10 cellular contexts compared by ENCODE assay signal in the genomic region with DNA sequence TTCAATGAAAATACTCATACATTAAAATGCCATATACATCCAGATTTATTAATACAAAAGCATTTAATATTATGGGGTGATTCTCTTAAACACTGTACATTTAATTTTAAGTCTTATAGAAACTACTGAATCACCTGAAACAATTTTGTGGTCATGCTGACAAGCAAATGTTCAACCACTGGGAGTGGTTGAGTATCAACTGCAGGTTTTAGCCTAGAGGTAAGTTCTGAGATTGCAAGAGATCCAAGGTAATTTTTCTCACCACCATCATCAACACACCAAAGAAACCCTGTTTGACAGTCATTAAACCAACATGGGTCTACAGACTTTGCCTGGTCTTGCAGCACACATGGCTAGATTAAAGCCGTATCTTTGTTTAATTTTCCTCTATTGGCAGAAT.
DNase-seq lines count a peak whose midpoint lies in the region; ATAC-seq and TF ChIP-seq lines count a peak whose summit lies in the region.
"Had no signal": no experiment of that assay in that cellular context is flagged by ENCODE, and none has a peak within 500 bp of the region (broad histone marks: within the 10 kb centered on the region; RNA-seq: fewer than 3 reads in every experiment).

No MANE protein-coding gene starts in this region.

- CTCF ChIA-PET in HCT116 (lab: Charles Lee): no interaction called here

- no peaks in the 10 kb centered on the region for H3K9me2 ChIP-seq in HCT116 (ENCODE audit: insufficient read depth)

- H3K27me3 ChIP-seq in HCT116 (ENCODE audit: insufficient read depth, low read length): peaks cover 33% of the 10 kb centered on the region
- H3K27me3 ChIP-seq: SJCRH30 had no signal

- peak; percentile 43 to 57 for ATAC-seq in activated T-cell treated with anti-CD3 and anti-CD28 coated beads, Interleukin-2, amount 50 U/mL, for 4 hours
- ATAC-seq in HCT116: peak; percentile 50; the same call in 1 of the 2 replicates

- TF ChIP-seq CTCF in HCT116 (IDR thresholded peaks at IDR 0.05 in 2 of 3, conservative IDR thresholded peaks at IDR 0.05 in 1 of 3; ENCODE audit: borderline replicate concordance in 1 of 3, insufficient read depth in 1 of 3, low read depth in 2 of 3, low read length in 2 of 3) (peak in 2 of 3 experiments; percentile 11 to 19; a peak in 1 of 6 replicates), progenitor cell of endocrine pancreas (IDR thresholded peaks at IDR 0.05; ENCODE audit: unreplicated experiment) (peak; percentile 26)

- POLR2A ChIA-PET in HCT116 (lab: Charles Lee): no interaction called here

- no peak for DNase-seq in activated T-cell treated with anti-CD3 and anti-CD28 coated beads, Interleukin-2, amount 50 U/mL, for 4 hours
- no peak for DNase-seq in activated T-cell treated with anti-CD3 and anti-CD28 coated beads, Interleukin-2, amount 50 U/mL, for 24 hours
- no peak for DNase-seq in HCT116 (ENCODE audit: low read depth, low spot score)
- peak; percentile 42 for DNase-seq in NAMALWA (ENCODE audit: low spot score)
- DNase-seq in progenitor cell of endocrine pancreas (ENCODE audit: low spot score, unreplicated experiment): no peak
- DNase-seq in NCI-H1436 treated with DMSO at 0.1 percent for 48 hours (lab: John Stamatoyannopoulos, UW): no peak
- no peak for DNase-seq in hippocampal formation (lab: John Stamatoyannopoulos, UW)
- DNase-seq in GOT3 (lab: John Stamatoyannopoulos, UW): no peak
- DNase-seq: NCI-H1048, SJCRH30 had no signal

- no peak for TF ChIP-seq RAD21 in HCT116 (IDR thresholded peaks at IDR 0.05; ENCODE audit: low read depth)

- no peak overlapping the region for H3K4me3 Mint-ChIP-seq in activated T-cell treated with anti-CD3 and anti-CD28 coated beads, Interleukin-2, amount 50 U/mL, for 4 hours
- H3K4me3 Mint-ChIP-seq in activated T-cell treated with anti-CD3 and anti-CD28 coated beads, Interleukin-2, amount 50 U/mL, for 24 hours: no peak overlapping the region
- H3K4me3 Mint-ChIP-seq in progenitor cell of endocrine pancreas (ENCODE audit: low read depth): no peak overlapping the region

- H3K36me3 ChIP-seq in HCT116 (ENCODE audit: control insufficient read depth in 1 of 2, insufficient read depth in 2 of 2, low read length in 2 of 2): no peaks in the 10 kb centered on the region
- H3K36me3 ChIP-seq: SJCRH30 had no signal

- no peak overlapping the region for H3K9ac ChIP-seq in HCT116 (ENCODE audit: low read length)

- no peak overlapping the region for H3K27ac ChIP-seq in HCT116 (ENCODE audit: low read depth, low read length)
- H3K27ac ChIP-seq: SJCRH30 had no signal

- H3K4me1 ChIP-seq in HCT116 (ENCODE audit: control insufficient read depth in 1 of 2, insufficient read depth in 2 of 2, low read length in 2 of 2): no peaks in the 10 kb centered on the region

- RAD21 ChIA-PET in HCT116 (lab: Charles Lee; ENCODE audit: low non-redundant PET in 1 of 2, low total read pairs in 2 of 2, uncharacterized antibody in 2 of 2, unreplicated experiment in 2 of 2): no interaction called here

- H2AFZ ChIP-seq in HCT116 (ENCODE audit: low read depth, low read length, poor library complexity, severe bottlenecking): no peak overlapping the region

- no peak overlapping the region for H3K4me2 ChIP-seq in HCT116 (ENCODE audit: low read length)

- no peaks in the 10 kb centered on the region for H3K79me2 ChIP-seq in HCT116 (ENCODE audit: insufficient read depth, low read length)

- H3K27ac Mint-ChIP-seq in activated T-cell treated with anti-CD3 and anti-CD28 coated beads, Interleukin-2, amount 50 U/mL, for 24 hours: no peak overlapping the region
- no peak overlapping the region for H3K27ac Mint-ChIP-seq in progenitor cell of endocrine pancreas

- H3K9me3 Mint-ChIP-seq in activated T-cell treated with anti-CD3 and anti-CD28 coated beads, Interleukin-2, amount 50 U/mL, for 4 hours: no peaks in the 10 kb centered on the region
- H3K9me3 Mint-ChIP-seq in activated T-cell treated with anti-CD3 and anti-CD28 coated beads, Interleukin-2, amount 50 U/mL, for 24 hours: no peaks in the 10 kb centered on the region
- no peaks in the 10 kb centered on the region for H3K9me3 Mint-ChIP-seq in progenitor cell of endocrine pancreas (ENCODE audit: low read depth)

- no peak overlapping the region for H3K4me3 ChIP-seq in HCT116 (replicated peaks in 1 of 2; ENCODE audit: low read depth in 1 of 2, low read length in 2 of 2)
- H3K4me3 ChIP-seq: SJCRH30 had no signal

- intact Hi-C loops in HCT116 (cut with micrococcal nuclease): loop anchor here (5.0 kb wide), 1 partner anchor 211 kb away; no protein-coding TSS in a partner anchor

- H3K27me3 Mint-ChIP-seq in activated T-cell treated with anti-CD3 and anti-CD28 coated beads, Interleukin-2, amount 50 U/mL, for 4 hours (ENCODE audit: low read depth): peaks cover 8% of the 10 kb centered on the region
- H3K27me3 Mint-ChIP-seq in activated T-cell treated with anti-CD3 and anti-CD28 coated beads, Interleukin-2, amount 50 U/mL, for 24 hours: peaks cover 22% of the 10 kb centered on the region
- peaks cover 3% of the 10 kb centered on the region for H3K27me3 Mint-ChIP-seq in progenitor cell of endocrine pancreas

- no peaks in the 10 kb centered on the region for H3K9me3 ChIP-seq in HCT116 (ENCODE audit: control insufficient read depth in 1 of 2, insufficient read depth in 1 of 2, low read depth in 1 of 2, low read length in 2 of 2)
- H3K9me3 ChIP-seq: SJCRH30 had no signal

- H3K36me3 Mint-ChIP-seq in activated T-cell treated with anti-CD3 and anti-CD28 coated beads, Interleukin-2, amount 50 U/mL, for 4 hours (ENCODE audit: insufficient read depth): no peaks in the 10 kb centered on the region
- no peaks in the 10 kb centered on the region for H3K36me3 Mint-ChIP-seq in activated T-cell treated with anti-CD3 and anti-CD28 coated beads, Interleukin-2, amount 50 U/mL, for 24 hours (ENCODE audit: low read depth)
- H3K36me3 Mint-ChIP-seq in progenitor cell of endocrine pancreas (ENCODE audit: insufficient read depth): no peaks in the 10 kb centered on the region

- TF ChIP-seq POLR2A in HCT116 (IDR thresholded peaks at IDR 0.05; ENCODE audit: borderline replicate concordance, extremely low read depth, insufficient read depth, insufficient read length): no peak

- no TSS peak for BruUV-seq in HCT116 (replicated peaks; lab: Mats Ljungman, UMichigan)

- no peaks in the 10 kb centered on the region for H3K4me1 Mint-ChIP-seq in activated T-cell treated with anti-CD3 and anti-CD28 coated beads, Interleukin-2, amount 50 U/mL, for 4 hours (ENCODE audit: low read depth)
- no peaks in the 10 kb centered on the region for H3K4me1 Mint-ChIP-seq in activated T-cell treated with anti-CD3 and anti-CD28 coated beads, Interleukin-2, amount 50 U/mL, for 24 hours (ENCODE audit: low read depth)
- peaks cover 5% of the 10 kb centered on the region for H3K4me1 Mint-ChIP-seq in progenitor cell of endocrine pancreas (ENCODE audit: low read depth)

- no peaks in the 10 kb centered on the region for H4K20me1 ChIP-seq in HCT116 (ENCODE audit: insufficient read depth)

TF ChIP-seq in HCT116, 20 proteins besides CTCF, POLR2A, EP300 and RAD21:
- TF ChIP-seq, protein P1, sequence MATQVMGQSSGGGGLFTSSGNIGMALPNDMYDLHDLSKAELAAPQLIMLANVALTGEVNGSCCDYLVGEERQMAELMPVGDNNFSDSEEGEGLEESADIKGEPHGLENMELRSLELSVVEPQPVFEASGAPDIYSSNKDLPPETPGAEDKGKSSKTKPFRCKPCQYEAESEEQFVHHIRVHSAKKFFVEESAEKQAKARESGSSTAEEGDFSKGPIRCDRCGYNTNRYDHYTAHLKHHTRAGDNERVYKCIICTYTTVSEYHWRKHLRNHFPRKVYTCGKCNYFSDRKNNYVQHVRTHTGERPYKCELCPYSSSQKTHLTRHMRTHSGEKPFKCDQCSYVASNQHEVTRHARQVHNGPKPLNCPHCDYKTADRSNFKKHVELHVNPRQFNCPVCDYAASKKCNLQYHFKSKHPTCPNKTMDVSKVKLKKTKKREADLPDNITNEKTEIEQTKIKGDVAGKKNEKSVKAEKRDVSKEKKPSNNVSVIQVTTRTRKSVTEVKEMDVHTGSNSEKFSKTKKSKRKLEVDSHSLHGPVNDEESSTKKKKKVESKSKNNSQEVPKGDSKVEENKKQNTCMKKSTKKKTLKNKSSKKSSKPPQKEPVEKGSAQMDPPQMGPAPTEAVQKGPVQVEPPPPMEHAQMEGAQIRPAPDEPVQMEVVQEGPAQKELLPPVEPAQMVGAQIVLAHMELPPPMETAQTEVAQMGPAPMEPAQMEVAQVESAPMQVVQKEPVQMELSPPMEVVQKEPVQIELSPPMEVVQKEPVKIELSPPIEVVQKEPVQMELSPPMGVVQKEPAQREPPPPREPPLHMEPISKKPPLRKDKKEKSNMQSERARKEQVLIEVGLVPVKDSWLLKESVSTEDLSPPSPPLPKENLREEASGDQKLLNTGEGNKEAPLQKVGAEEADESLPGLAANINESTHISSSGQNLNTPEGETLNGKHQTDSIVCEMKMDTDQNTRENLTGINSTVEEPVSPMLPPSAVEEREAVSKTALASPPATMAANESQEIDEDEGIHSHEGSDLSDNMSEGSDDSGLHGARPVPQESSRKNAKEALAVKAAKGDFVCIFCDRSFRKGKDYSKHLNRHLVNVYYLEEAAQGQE (IDR thresholded peaks at IDR 0.05; ENCODE audit: low read depth): no peak
- TF ChIP-seq EGR1 (IDR thresholded peaks at IDR 0.05; ENCODE audit: low read depth): no peak
- no peak for TF ChIP-seq CEBPB (IDR thresholded peaks at IDR 0.05; ENCODE audit: low read depth)
- no peak for TF ChIP-seq CBX3 (IDR thresholded peaks at IDR 0.05; ENCODE audit: low read depth)
- no peak for TF ChIP-seq FOSL1 (IDR thresholded peaks at IDR 0.05; ENCODE audit: low read depth)
- TF ChIP-seq MAX (IDR thresholded peaks at IDR 0.05): no peak
- TF ChIP-seq POLR2AphosphoS5 (IDR thresholded peaks at IDR 0.05; ENCODE audit: low read depth, low read length): no peak
- no peak for TF ChIP-seq ELF1 (IDR thresholded peaks at IDR 0.05; ENCODE audit: borderline replicate concordance, low read depth)
- TF ChIP-seq TCF7L2 (IDR thresholded peaks at IDR 0.05; ENCODE audit: borderline replicate concordance, extremely low read depth, insufficient read depth, insufficient read length): no peak
- no peak for TF ChIP-seq EZH2phosphoT487 (IDR thresholded peaks at IDR 0.05; ENCODE audit: borderline replicate concordance)
- TF ChIP-seq, protein P2, sequence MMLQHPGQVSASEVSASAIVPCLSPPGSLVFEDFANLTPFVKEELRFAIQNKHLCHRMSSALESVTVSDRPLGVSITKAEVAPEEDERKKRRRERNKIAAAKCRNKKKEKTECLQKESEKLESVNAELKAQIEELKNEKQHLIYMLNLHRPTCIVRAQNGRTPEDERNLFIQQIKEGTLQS (IDR thresholded peaks at IDR 0.05): no peak
- TF ChIP-seq SIN3A (IDR thresholded peaks at IDR 0.05; ENCODE audit: low read depth): no peak
- no peak for TF ChIP-seq EZH2 (IDR thresholded peaks at IDR 0.05)
- no peak for TF ChIP-seq ZFX (IDR thresholded peaks at IDR 0.05)
- TF ChIP-seq JUND (IDR thresholded peaks at IDR 0.05): no peak
